ENCODE assay signal across 8 cellular contexts in the genomic region with DNA sequence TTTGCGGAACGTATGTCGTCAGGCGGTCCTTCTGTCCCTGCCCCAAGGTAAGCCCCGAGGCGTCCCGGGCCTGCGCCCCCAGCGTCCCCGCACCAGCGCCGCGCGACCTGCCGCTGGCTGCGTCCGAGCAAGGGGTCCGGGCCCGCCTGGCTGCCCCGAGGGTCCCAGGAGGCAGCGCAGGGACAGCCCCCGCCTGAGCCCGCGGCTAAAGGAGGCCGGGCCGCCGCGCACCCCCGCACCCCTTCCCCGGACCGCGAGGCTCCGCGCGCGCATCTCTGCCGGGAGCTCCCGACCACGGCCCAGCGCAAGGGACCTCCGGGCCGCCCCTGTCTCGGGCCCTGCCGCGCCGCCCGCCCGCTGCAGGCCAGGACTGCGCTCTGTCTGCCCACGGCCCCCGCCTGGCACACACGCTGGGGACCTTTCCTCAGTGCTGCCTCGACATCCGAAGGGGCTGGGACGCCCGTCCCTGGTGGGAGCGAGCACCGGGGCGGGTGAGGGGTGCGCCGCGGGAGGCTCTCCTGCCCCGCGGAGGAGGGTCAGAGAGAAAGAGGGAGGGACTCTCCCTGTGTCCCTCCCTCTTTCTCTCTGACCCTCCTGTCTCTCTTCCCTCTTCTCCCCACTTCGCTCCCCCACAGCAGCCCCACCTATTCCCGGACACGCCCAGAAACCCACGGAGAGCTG. TPM values are rescaled to one million over a fixed set of nuclear protein-coding genes. Genes with fewer than 3 reads are reported as not detected.
A peak's percentile ranks its signal among the peaks of the same experiment; 100 is the strongest.
DNase-seq lines count a peak whose midpoint lies in the region; ATAC-seq and TF ChIP-seq lines count a peak whose summit lies in the region.

No MANE protein-coding gene starts in this region.

- no TSS peak for BruUV-seq in MCF 10A (replicated peaks; lab: Mats Ljungman, UMichigan)

- no peaks in the 10 kb centered on the region for H3K4me1 Mint-ChIP-seq in MCF 10A (ENCODE audit: insufficient read depth, unreplicated experiment)
- peaks cover 4% of the 10 kb centered on the region for H3K4me1 Mint-ChIP-seq in activated naive CD4-positive, alpha-beta T cell treated with anti-CD3 and anti-CD28 coated beads, Interleukin-2, amount 10 ng/mL, durations not matched to agents 7 days and 5 days

- POLR2A ChIA-PET in MCF 10A (lab: Yijun Ruan, JAX), result no interaction called here

- H3K27ac Mint-ChIP-seq in MCF 10A (ENCODE audit: low read depth, unreplicated experiment), result no peak overlapping the region
- H3K27ac Mint-ChIP-seq in activated naive CD4-positive, alpha-beta T cell treated with anti-CD3 and anti-CD28 coated beads, Interleukin-2, amount 10 ng/mL, durations not matched to agents 7 days and 5 days, result no peak overlapping the region

- H3K9me3 ChIP-seq in breast epithelium (no peaks in the 10 kb centered on the region), mesodermal cell (ENCODE audit: control insufficient read depth, low read length) (no peaks in the 10 kb centered on the region)
- no peaks in the 10 kb centered on the region for H3K9me3 ChIP-seq in effector memory CD4-positive, alpha-beta T cell (ENCODE audit: control insufficient read depth, low read length)

- no peaks in the 10 kb centered on the region for H3K9me3 Mint-ChIP-seq in MCF 10A (ENCODE audit: unreplicated experiment)
- H3K9me3 Mint-ChIP-seq in activated naive CD4-positive, alpha-beta T cell treated with anti-CD3 and anti-CD28 coated beads, Interleukin-2, amount 10 ng/mL, durations not matched to agents 7 days and 5 days, result no peaks in the 10 kb centered on the region

- no peak overlapping the region for H3K4me3 Mint-ChIP-seq in MCF 10A (ENCODE audit: unreplicated experiment)
- H3K4me3 Mint-ChIP-seq in activated naive CD4-positive, alpha-beta T cell treated with anti-CD3 and anti-CD28 coated beads, Interleukin-2, amount 10 ng/mL, durations not matched to agents 7 days and 5 days, result no peak overlapping the region

- no peak for DNase-seq in breast epithelium (ENCODE audit: low spot score in 2 of 2)
- no peak for DNase-seq in MCF 10A (ENCODE audit: unreplicated experiment)
- peak; percentile 49 for DNase-seq in epidermal melanocyte (ENCODE audit: insufficient read length, low spot score)
- no peak for DNase-seq in activated naive CD4-positive, alpha-beta T cell treated with anti-CD3 and anti-CD28 coated beads, Interleukin-2, amount 10 ng/mL, durations not matched to agents 7 days and 5 days
- DNase-seq in dedifferentiated amniotic fluid mesenchymal stem cell (ENCODE audit: extremely low spot score), result no peak
- no peak for DNase-seq in effector memory CD4-positive, alpha-beta T cell

- intact Hi-C loops in breast epithelium (cut with DNase I; ENCODE audit: low total_unique reads) (no loop called here), MCF 10A (cut with micrococcal nuclease) (no loop called here)

- H3K36me3 ChIP-seq in breast epithelium (no peaks in the 10 kb centered on the region), mesodermal cell (ENCODE audit: control insufficient read depth, insufficient read depth, low read length) (peaks cover 13% of the 10 kb centered on the region)
- H3K36me3 ChIP-seq in effector memory CD4-positive, alpha-beta T cell (ENCODE audit: control insufficient read depth, insufficient read depth, low read length), result peaks cover 3% of the 10 kb centered on the region

- CTCF ChIA-PET in MCF 10A (lab: Yijun Ruan, JAX), result no interaction called here
- CTCF ChIA-PET in activated naive CD4-positive, alpha-beta T cell treated with anti-CD3 and anti-CD28 coated beads, Interleukin-2, amount 10 ng/mL, durations not matched to agents 7 days and 5 days (lab: Charles Lee), result no interaction called here

- no peaks in the 10 kb centered on the region for H3K27me3 Mint-ChIP-seq in MCF 10A (ENCODE audit: insufficient read depth, unreplicated experiment)
- H3K27me3 Mint-ChIP-seq in activated naive CD4-positive, alpha-beta T cell treated with anti-CD3 and anti-CD28 coated beads, Interleukin-2, amount 10 ng/mL, durations not matched to agents 7 days and 5 days, result peaks cover 36% of the 10 kb centered on the region

- TF ChIP-seq CTCF in breast epithelium (IDR thresholded peaks at IDR 0.05) (no peak), MCF 10A (IDR thresholded peaks at IDR 0.05; ENCODE audit: unreplicated experiment) (no peak)

- no peak for ATAC-seq in HG03095 (IDR thresholded peaks at IDR 0.05; ENCODE audit: unreplicated experiment)

- H3K4me3 ChIP-seq in breast epithelium (peak overlapping the region; percentile 38 to 73 (median 51)), mesodermal cell (ENCODE audit: extremely low read depth, insufficient read depth, low read length, poor library complexity, severe bottlenecking) (peak overlapping the region; percentile 41)
- no peak overlapping the region for H3K4me3 ChIP-seq in effector memory CD4-positive, alpha-beta T cell (ENCODE audit: insufficient read depth, low read depth, low read length, poor library complexity, severe bottlenecking)

- TF ChIP-seq POLR2A in breast epithelium (IDR thresholded peaks at IDR 0.05), result no peak

- H3K36me3 Mint-ChIP-seq in MCF 10A (ENCODE audit: insufficient read depth, unreplicated experiment), result peaks cover 10% of the 10 kb centered on the region
- peaks cover 10% of the 10 kb centered on the region for H3K36me3 Mint-ChIP-seq in activated naive CD4-positive, alpha-beta T cell treated with anti-CD3 and anti-CD28 coated beads, Interleukin-2, amount 10 ng/mL, durations not matched to agents 7 days and 5 days

- H3K27ac ChIP-seq in breast epithelium (peak overlapping the region in 1 of 2 donors; percentile 5), mesodermal cell (ENCODE audit: low read depth, low read length, severe bottlenecking) (no peak overlapping the region)
- H3K27ac ChIP-seq in effector memory CD4-positive, alpha-beta T cell (ENCODE audit: insufficient read depth, low read length, poor library complexity, severe bottlenecking), result no peak overlapping the region

- WGBS in mesodermal cell (ENCODE audit: insufficient coverage in 2 of 2), 2 experiments, result 1 to 3% methylated on average over 54 to 55 of the region's 68 CpGs

- H3K27me3 ChIP-seq in breast epithelium, result no peaks in the 10 kb centered on the region
- H3K27me3 ChIP-seq in effector memory CD4-positive, alpha-beta T cell (replicated peaks; ENCODE audit: control insufficient read depth, insufficient read depth, low read length, poor library complexity, severe bottlenecking), result no peaks in the 10 kb centered on the region

- H3K4me1 ChIP-seq in breast epithelium (no peaks in the 10 kb centered on the region), mesodermal cell (ENCODE audit: control insufficient read depth, insufficient read depth, low read length, poor library complexity, severe bottlenecking) (no peaks in the 10 kb centered on the region)
- H3K4me1 ChIP-seq in effector memory CD4-positive, alpha-beta T cell (ENCODE audit: control insufficient read depth, insufficient read depth, low read length, poor library complexity, severe bottlenecking), result peaks cover 6% of the 10 kb centered on the region

RNA-seq across cellular contexts. Expression of a gene that starts 25.0 kb away (rescaled TPM):
- total RNA-seq in breast epithelium, result not detected
- total RNA-seq in MCF 10A (2022), result not detected in 2 replicates
- not detected for polyA plus RNA-seq in mesodermal cell (2013, experiment 1 of 2)
- not detected for polyA plus RNA-seq in mesodermal cell (2013, experiment 2 of 2)
